Comparison of ENCODE assay signal across 9 cellular contexts in genomic region chr2:233426619-233427342, GRCh38.
DNase-seq lines count a peak whose midpoint lies in the region; ATAC-seq lines count a peak whose summit lies in the region.
"Had no signal": no experiment of that assay in that cellular context is flagged by ENCODE, and none has a peak within 500 bp of the region (broad histone marks: within the 10 kb centered on the region; RNA-seq: fewer than 3 reads in every experiment).

No MANE protein-coding gene starts in this region.

- peak; percentile 45 for DNase-seq in CD1c-positive myeloid dendritic cell (ENCODE audit: extremely low spot score)
- peak; percentile 94 for DNase-seq in RPMI7951 (ENCODE audit: low read depth)
- DNase-seq in amniotic epithelial cell (ENCODE audit: low read depth) = peak; percentile 87
- peak; percentile 73 for DNase-seq in renal cortical epithelial cell (ENCODE audit: low read depth)
- no peak for DNase-seq in occipital lobe (lab: John Stamatoyannopoulos, UW)
- DNase-seq: endodermal cell had no signal

- ATAC-seq in HG02588 (IDR thresholded peaks at IDR 0.05; ENCODE audit: unreplicated experiment) (no peak), HG02642 (IDR thresholded peaks at IDR 0.05; ENCODE audit: poor library complexity, unreplicated experiment) (no peak), GM21447 (IDR thresholded peaks at IDR 0.05; ENCODE audit: unreplicated experiment) (no peak)
